Comparison of ENCODE assay signal across 24 cellular contexts in genomic region chr4:25725870-25726269, GRCh38.
DNase-seq lines count a peak whose midpoint lies in the region; ATAC-seq, FAIRE-seq and TF ChIP-seq lines count a peak whose summit lies in the region.
"Had no signal": no experiment of that assay in that cellular context is flagged by ENCODE, and none has a peak within 500 bp of the region (broad histone marks: within the 10 kb centered on the region; RNA-seq: fewer than 3 reads in every experiment).

No MANE protein-coding gene starts in this region.

- H3K4me2 ChIP-seq in K562 (ENCODE audit: insufficient read depth, low read length) (no peak overlapping the region), trophoblast cell (ENCODE audit: low read length) (no peak overlapping the region)
- H3K4me2 ChIP-seq: A549 had no signal

- no peak overlapping the region for H4K91ac ChIP-seq in trophoblast cell (ENCODE audit: low read depth, low read length)

- no peak overlapping the region for H3K14ac ChIP-seq in trophoblast cell (ENCODE audit: low read length)

- POLR2A ChIA-PET in Caco-2 (lab: Charles Lee) = no interaction called here
- POLR2A ChIA-PET in K562 (lab: Yijun Ruan, JAX) = no interaction called here

- ATAC-seq in K562 (no peak), GM18511 (IDR thresholded peaks at IDR 0.05; ENCODE audit: unreplicated experiment) (no peak)
- ATAC-seq: A549; CD8-positive, alpha-beta T cell; GM12878 had no signal

- H3K18ac ChIP-seq in trophoblast cell (ENCODE audit: low read length) = no peak overlapping the region

- H3K36me3 ChIP-seq in Caco-2 (ENCODE audit: control insufficient read depth, insufficient read depth, low read length) = no peaks in the 10 kb centered on the region
- H3K36me3 ChIP-seq in K562 (ENCODE audit: control insufficient read depth, insufficient read depth, low read length) = no peaks in the 10 kb centered on the region
- no peaks in the 10 kb centered on the region for H3K36me3 ChIP-seq in trophoblast cell (ENCODE audit: control insufficient read depth in 1 of 2, insufficient read depth in 2 of 2, low read length in 2 of 2)
- no peaks in the 10 kb centered on the region for H3K36me3 ChIP-seq in tibial artery
- H3K36me3 ChIP-seq: BLaER1 treated with 17β-estradiol and CSF1 and Interleukin-3, amounts not matched to agents 10 nM and 100 nM had no signal

- CTCF ChIA-PET in Caco-2 (lab: Charles Lee) (no interaction called here), K562 (lab: Yijun Ruan, JAX; ENCODE audit: low intra/inter-chr PET ratio) (no interaction called here)

- H2AFZ ChIP-seq in K562 (ENCODE audit: low read depth, low read length) (no peak overlapping the region), trophoblast cell (ENCODE audit: insufficient read depth, low read length, poor library complexity) (no peak overlapping the region)

- no peak for TF ChIP-seq POLR2A in K562 (conservative IDR thresholded peaks at IDR 0.05)

- no peak overlapping the region for H3K23ac ChIP-seq in trophoblast cell (ENCODE audit: low read length)

- H2BK120ac ChIP-seq in trophoblast cell (ENCODE audit: insufficient read depth, low read length, poor library complexity) = no peak overlapping the region

- H2BK12ac ChIP-seq in trophoblast cell (ENCODE audit: low read length) = no peak overlapping the region

- BruUV-seq in Caco-2 (replicated peaks; lab: Mats Ljungman, UMichigan) = no TSS peak
- no TSS peak for BruUV-seq in K562 (replicated peaks; lab: Mats Ljungman, UMichigan)

- H3K9me3 Mint-ChIP-seq in Caco-2 (ENCODE audit: unreplicated experiment) = no peaks in the 10 kb centered on the region
- H3K9me3 Mint-ChIP-seq: CD4-positive, alpha-beta T cell; CD8-positive, alpha-beta T cell had no signal

- TF ChIP-seq CTCF in Caco-2 (IDR thresholded peaks at IDR 0.05; ENCODE audit: insufficient read depth in 1 of 2, low read depth in 1 of 2, low read length in 1 of 2, severe bottlenecking in 1 of 2, unreplicated experiment in 1 of 2) = no peak
- no peak for TF ChIP-seq CTCF in K562 (IDR thresholded peaks at IDR 0.05 in 2 of 3, conservative IDR thresholded peaks at IDR 0.05 in 1 of 3; ENCODE audit: insufficient read depth in 2 of 3, low read depth in 1 of 3, low read length in 3 of 3)
- no peak for TF ChIP-seq CTCF in tibial artery (IDR thresholded peaks at IDR 0.05)

- no peak for DNase-seq in Caco-2
- DNase-seq in K562 (ENCODE audit: extremely low read depth in 1 of 4, low spot score in 3 of 4) = no peak
- peak; percentile 43 to 77 for DNase-seq in trophoblast cell
- DNase-seq in tibial artery = no peak
- DNase-seq: AML-193; CD4-positive, alpha-beta T cell; CD8-positive, alpha-beta T cell; DMS 273 treated with DMSO at 0.1 percent for 48 hours; DMS153; DMS53; DMS79; DND-41; EL; GDM1 had no signal

- no peaks in the 10 kb centered on the region for H3K4me1 Mint-ChIP-seq in Caco-2 (ENCODE audit: low read depth, unreplicated experiment)

- H3K4me3 Mint-ChIP-seq in Caco-2 (ENCODE audit: unreplicated experiment) = no peak overlapping the region
- H3K4me3 Mint-ChIP-seq: B cell; CD4-positive, alpha-beta T cell; CD8-positive, alpha-beta T cell had no signal

- H3K9me1 ChIP-seq in K562 (ENCODE audit: control insufficient read depth, insufficient read depth, low read length) = no peaks in the 10 kb centered on the region

- intact Hi-C loops in Caco-2 (cut with micrococcal nuclease; ENCODE audit: unreplicated experiment) = no loop called here
- intact Hi-C loops in K562 (cut with micrococcal nuclease) = no loop called here
- intact Hi-C loops in tibial artery (cut with DNase I; ENCODE audit: low total_unique reads) = no loop called here

- no peak overlapping the region for H4K8ac ChIP-seq in trophoblast cell (ENCODE audit: low read depth, low read length)

- FAIRE-seq in K562 (lab: Jason Lieb, UNC) = no peak
- FAIRE-seq: A549, GM12878, GM12892, GM18507, GM19239 had no signal

- H3K4me1 ChIP-seq in Caco-2 (no peaks in the 10 kb centered on the region; the same call in 1 of the 2 replicates), K562 (replicated peaks in 1 of 2; ENCODE audit: control insufficient read depth in 2 of 2, insufficient read depth in 2 of 2, low read length in 2 of 2) (no peaks in the 10 kb centered on the region), trophoblast cell (ENCODE audit: control insufficient read depth in 1 of 2, insufficient read depth in 2 of 2, low read length in 2 of 2) (no peaks in the 10 kb centered on the region), tibial artery (no peaks in the 10 kb centered on the region)
- H3K4me1 ChIP-seq: A549 had no signal

- H3K27ac ChIP-seq in K562 (ENCODE audit: extremely low read depth, low read depth, low read length) (no peak overlapping the region), trophoblast cell (ENCODE audit: low read depth, low read length) (no peak overlapping the region), tibial artery (no peak overlapping the region)
- H3K27ac ChIP-seq: 22Rv1; A549; BLaER1 treated with 17β-estradiol and CSF1 and Interleukin-3, amounts not matched to agents 10 nM and 100 nM; C4-2B had no signal

- no peaks in the 10 kb centered on the region for H3K36me3 Mint-ChIP-seq in Caco-2 (ENCODE audit: insufficient read depth, unreplicated experiment)
- H3K36me3 Mint-ChIP-seq: CD8-positive, alpha-beta T cell had no signal

- H2BK5ac ChIP-seq in trophoblast cell (ENCODE audit: low read depth, low read length, poor library complexity) = no peak overlapping the region

- no peak for TF ChIP-seq RAD21 in K562 (CRISPR knock-in tag; conservative IDR thresholded peaks at IDR 0.05 in 1 of 2, IDR thresholded peaks at IDR 0.05 in 1 of 2)

- H3K4me3 ChIP-seq in Caco-2 (ENCODE audit: low read depth, low read length) (no peak overlapping the region), K562 (no peak overlapping the region), trophoblast cell (ENCODE audit: low read depth, low read length) (no peak overlapping the region), tibial artery (no peak overlapping the region)
- H3K4me3 ChIP-seq: A549; BLaER1 treated with 17β-estradiol and CSF1 and Interleukin-3, amounts not matched to agents 10 nM and 100 nM; GM12878 had no signal

- H2AK5ac ChIP-seq in trophoblast cell (ENCODE audit: low read length) = no peak overlapping the region

- no peaks in the 10 kb centered on the region for H3K27me3 Mint-ChIP-seq in Caco-2 (ENCODE audit: insufficient read depth, unreplicated experiment)
- H3K27me3 Mint-ChIP-seq: B cell; CD4-positive, alpha-beta T cell had no signal

- 3% methylated on average over 6 of the region's 7 CpGs for WGBS in K562 (ENCODE audit: insufficient coverage, low coverage, missing lambda C conversion rate)
- WGBS in trophoblast cell (ENCODE audit: extremely low coverage, insufficient coverage, insufficient read length) = no CpG with 5 or more reads among the region's 7 CpGs

- in situ Hi-C loops in K562 (cut with MboI) = no loop called here

- H3K4ac ChIP-seq in trophoblast cell (ENCODE audit: low read depth, low read length) = no peak overlapping the region

- H3K9ac ChIP-seq in K562 (ENCODE audit: insufficient read depth in 1 of 2, low read depth in 2 of 2, low read length in 2 of 2) (no peak overlapping the region), trophoblast cell (ENCODE audit: low read length) (no peak overlapping the region)
- H3K9ac ChIP-seq: BLaER1 treated with 17β-estradiol and CSF1 and Interleukin-3, amounts not matched to agents 10 nM and 100 nM had no signal

- H4K20me1 ChIP-seq in K562 (replicated peaks; ENCODE audit: control insufficient read depth, insufficient read depth, low read length) = no peaks in the 10 kb centered on the region
- H4K20me1 ChIP-seq: BLaER1 treated with 17β-estradiol and CSF1 and Interleukin-3, amounts not matched to agents 10 nM and 100 nM had no signal

- no peaks in the 10 kb centered on the region for H3K9me3 ChIP-seq in Caco-2
- H3K9me3 ChIP-seq in K562 (replicated peaks; ENCODE audit: control insufficient read depth, insufficient read depth, low read depth, low read length) = no peaks in the 10 kb centered on the region
- H3K9me3 ChIP-seq in trophoblast cell (ENCODE audit: insufficient read depth, low read depth, low read length) = no peaks in the 10 kb centered on the region
- H3K9me3 ChIP-seq in tibial artery = no peaks in the 10 kb centered on the region
- H3K9me3 ChIP-seq: A549 had no signal

- no peaks in the 10 kb centered on the region for H3K79me1 ChIP-seq in trophoblast cell (ENCODE audit: low read length)

- H3K79me2 ChIP-seq in K562 (ENCODE audit: control insufficient read depth, insufficient read depth, low read length) (no peaks in the 10 kb centered on the region), trophoblast cell (ENCODE audit: control insufficient read depth, insufficient read depth, low read length, poor library complexity) (no peaks in the 10 kb centered on the region)

- H3K27ac Mint-ChIP-seq in Caco-2 (ENCODE audit: unreplicated experiment) = peak overlapping the region; percentile 51
- H3K27ac Mint-ChIP-seq: B cell; CD4-positive, alpha-beta T cell; CD8-positive, alpha-beta T cell had no signal

- H3K27me3 ChIP-seq in Caco-2 (replicated peaks; ENCODE audit: control insufficient read depth, insufficient read depth, low read length) (no peaks in the 10 kb centered on the region), K562 (ENCODE audit: control insufficient read depth in 2 of 2, insufficient read depth in 2 of 2, low read length in 2 of 2) (peaks cover 16 to 22% of the 10 kb centered on the region in 2 experiments; a peak in 4 of 5 replicates), trophoblast cell (ENCODE audit: insufficient read depth, low read length) (no peaks in the 10 kb centered on the region), tibial artery (no peaks in the 10 kb centered on the region)
- H3K27me3 ChIP-seq: BLaER1 treated with 17β-estradiol and CSF1 and Interleukin-3, amounts not matched to agents 10 nM and 100 nM had no signal

- TF ChIP-seq EP300 in K562 (IDR thresholded peaks at IDR 0.05; ENCODE audit: low read length) = no peak

- no peak overlapping the region for H4K12ac ChIP-seq in trophoblast cell (ENCODE audit: low read depth, low read length)

TF ChIP-seq in K562, 482 proteins besides CTCF, POLR2A, EP300 and RAD21 (continues in another document):
- TF ChIP-seq COPS2 (conservative IDR thresholded peaks at IDR 0.05) = no peak
- peak; percentile 55; the same call in 1 of the 2 replicates for TF ChIP-seq ZNF79 (CRISPR knock-in tag; IDR thresholded peaks at IDR 0.05; ENCODE audit: low read depth)
- 0 out of 2 replicates have a peak, but pooled peaks have one; percentile 61 for TF ChIP-seq HOMEZ (CRISPR knock-in tag; IDR thresholded peaks at IDR 0.05)

Comparison
In these comparisons a context has a peak if more than half of its experiments do, and no peak if none do; other contexts are left out.
1. DNase-seq: peak in trophoblast cell (2 of 2); none in Caco-2 (0 of 2), K562 (0 of 4) and tibial artery (0 of 2).